Comparison of ENCODE assay signal across 14 cellular contexts in genomic region chr10:51918921-51919325, GRCh38.
A peak's percentile ranks its signal among the peaks of the same experiment; 100 is the strongest.
DNase-seq lines count a peak whose midpoint lies in the region; ATAC-seq and TF ChIP-seq lines count a peak whose summit lies in the region.
"Had no signal": no experiment of that assay in that cellular context is flagged by ENCODE, and none has a peak within 500 bp of the region (broad histone marks: within the 10 kb centered on the region; RNA-seq: fewer than 3 reads in every experiment).

No MANE protein-coding gene starts in this region.

- intact Hi-C loops in sciatic nerve (cut with DNase I), result no loop called here

- H3K27ac ChIP-seq in tibial nerve, result peak overlapping the region in 1 of 4 donors; percentile 11

- DNase-seq in glomerular endothelial cell (ENCODE audit: extremely low read depth, low read depth, low spot score) (peak; percentile 91), sciatic nerve (ENCODE audit: low spot score) (no peak), tibial nerve (ENCODE audit: low spot score in 2 of 2) (no peak), NCI-H526 treated with DMSO at 0.1 percent for 48 hours (lab: John Stamatoyannopoulos, UW) (no peak)
- no peak for DNase-seq in activated CD4-positive, CD25-positive, alpha-beta regulatory T cell (lab: John Stamatoyannopoulos, UW)
- DNase-seq: activated T-cell treated with anti-CD3 and anti-CD28 coated beads, Interleukin-2, amount 50 U/mL, for 48 hours; CD4-positive, alpha-beta T cell; cortex of kidney; Kasumi-1; NCI-H187; small intestine had no signal

- ATAC-seq in GM21619 (IDR thresholded peaks at IDR 0.05; ENCODE audit: unreplicated experiment) (peak; percentile 56), HG03520 (IDR thresholded peaks at IDR 0.05; ENCODE audit: unreplicated experiment) (peak; percentile 54), sciatic nerve (peak; percentile 28)

- TF ChIP-seq CTCF in tibial nerve (IDR thresholded peaks at IDR 0.05), result no peak

- H3K36me3 ChIP-seq in tibial nerve, result no peaks in the 10 kb centered on the region
- H3K36me3 ChIP-seq: thoracic aorta had no signal

- TF ChIP-seq POLR2A in tibial nerve (IDR thresholded peaks at IDR 0.05), result no peak

- no peaks in the 10 kb centered on the region for H3K4me1 ChIP-seq in tibial nerve

- WGBS in tibial nerve, 2 donors, result 26 to 30% methylated on average over 4 of the region's 4 CpGs

- TF ChIP-seq EP300 in tibial nerve (IDR thresholded peaks at IDR 0.05), result peak in 1 of 2 donors; percentile 25

- H3K9me3 ChIP-seq in tibial nerve, result no peaks in the 10 kb centered on the region
- H3K9me3 ChIP-seq: thoracic aorta had no signal

- no peak overlapping the region for H3K4me3 ChIP-seq in tibial nerve
- H3K4me3 ChIP-seq: thoracic aorta had no signal

- H3K27me3 ChIP-seq in tibial nerve, result no peaks in the 10 kb centered on the region
